1 cellular context compared by ENCODE assay signal in genomic region chr22:29799217-29799680, GRCh38.
TF ChIP-seq lines count a peak whose summit lies in the region.

No MANE protein-coding gene starts in this region.

TF ChIP-seq in HepG2, 621 proteins besides CTCF, POLR2A, EP300 and RAD21 (continued from another document and continues in another):
- TF ChIP-seq, protein P1, sequence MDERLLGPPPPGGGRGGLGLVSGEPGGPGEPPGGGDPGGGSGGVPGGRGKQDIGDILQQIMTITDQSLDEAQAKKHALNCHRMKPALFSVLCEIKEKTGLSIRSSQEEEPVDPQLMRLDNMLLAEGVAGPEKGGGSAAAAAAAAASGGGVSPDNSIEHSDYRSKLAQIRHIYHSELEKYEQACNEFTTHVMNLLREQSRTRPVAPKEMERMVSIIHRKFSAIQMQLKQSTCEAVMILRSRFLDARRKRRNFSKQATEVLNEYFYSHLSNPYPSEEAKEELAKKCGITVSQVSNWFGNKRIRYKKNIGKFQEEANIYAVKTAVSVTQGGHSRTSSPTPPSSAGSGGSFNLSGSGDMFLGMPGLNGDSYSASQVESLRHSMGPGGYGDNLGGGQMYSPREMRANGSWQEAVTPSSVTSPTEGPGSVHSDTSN (CRISPR knock-in tag; IDR thresholded peaks at IDR 0.05) = no peak
- TF ChIP-seq ZFP37 (CRISPR knock-in tag; IDR thresholded peaks at IDR 0.05; ENCODE audit: borderline replicate concordance) = no peak
- TF ChIP-seq ZNF619 (CRISPR knock-in tag; IDR thresholded peaks at IDR 0.05) = no peak
- no peak for TF ChIP-seq RNF2 (conservative IDR thresholded peaks at IDR 0.05; ENCODE audit: low read depth)
- TF ChIP-seq ZSCAN20 (CRISPR knock-in tag; IDR thresholded peaks at IDR 0.05; ENCODE audit: borderline replicate concordance) = no peak
- TF ChIP-seq ZNF713 (CRISPR knock-in tag; IDR thresholded peaks at IDR 0.05) = no peak
- TF ChIP-seq ZNF773 (CRISPR knock-in tag; IDR thresholded peaks at IDR 0.05; ENCODE audit: borderline replicate concordance) = no peak
- no peak for TF ChIP-seq PHF8 (CRISPR knock-in tag; IDR thresholded peaks at IDR 0.05)
- no peak; the same call in 1 of the 2 replicates for TF ChIP-seq PPARG (CRISPR knock-in tag; conservative IDR thresholded peaks at IDR 0.05)
- TF ChIP-seq ZNF670 (CRISPR knock-in tag; IDR thresholded peaks at IDR 0.05; ENCODE audit: borderline replicate concordance) = no peak
- TF ChIP-seq, protein P2, sequence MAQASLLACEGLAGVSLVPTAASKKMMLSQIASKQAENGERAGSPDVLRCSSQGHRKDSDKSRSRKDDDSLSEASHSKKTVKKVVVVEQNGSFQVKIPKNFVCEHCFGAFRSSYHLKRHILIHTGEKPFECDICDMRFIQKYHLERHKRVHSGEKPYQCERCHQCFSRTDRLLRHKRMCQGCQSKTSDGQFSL (CRISPR knock-in tag; IDR thresholded peaks at IDR 0.05) = no peak
- TF ChIP-seq KLF16 (CRISPR knock-in tag; IDR thresholded peaks at IDR 0.05) = peak in 1 of 2 experiments; percentile 54; a peak in 1 of 4 replicates
- TF ChIP-seq ZNF782 (CRISPR knock-in tag; IDR thresholded peaks at IDR 0.05; ENCODE audit: borderline replicate concordance) = no peak
- no peak for TF ChIP-seq ZMAT3 (CRISPR knock-in tag; conservative IDR thresholded peaks at IDR 0.05)
- TF ChIP-seq MED8 (CRISPR knock-in tag; IDR thresholded peaks at IDR 0.05; ENCODE audit: insufficient replicate concordance) = peak; percentile 19
- TF ChIP-seq NFKBIZ (CRISPR knock-in tag; IDR thresholded peaks at IDR 0.05) = no peak
- TF ChIP-seq MIXL1 (CRISPR knock-in tag; IDR thresholded peaks at IDR 0.05) = no peak
- no peak for TF ChIP-seq ASH2L (IDR thresholded peaks at IDR 0.05; ENCODE audit: insufficient read length, low read depth, low read length)
- TF ChIP-seq CREB1 (IDR thresholded peaks at IDR 0.05) = no peak
- TF ChIP-seq CREB1 (CRISPR knock-in tag; IDR thresholded peaks at IDR 0.05) = no peak
- TF ChIP-seq, protein P3, sequence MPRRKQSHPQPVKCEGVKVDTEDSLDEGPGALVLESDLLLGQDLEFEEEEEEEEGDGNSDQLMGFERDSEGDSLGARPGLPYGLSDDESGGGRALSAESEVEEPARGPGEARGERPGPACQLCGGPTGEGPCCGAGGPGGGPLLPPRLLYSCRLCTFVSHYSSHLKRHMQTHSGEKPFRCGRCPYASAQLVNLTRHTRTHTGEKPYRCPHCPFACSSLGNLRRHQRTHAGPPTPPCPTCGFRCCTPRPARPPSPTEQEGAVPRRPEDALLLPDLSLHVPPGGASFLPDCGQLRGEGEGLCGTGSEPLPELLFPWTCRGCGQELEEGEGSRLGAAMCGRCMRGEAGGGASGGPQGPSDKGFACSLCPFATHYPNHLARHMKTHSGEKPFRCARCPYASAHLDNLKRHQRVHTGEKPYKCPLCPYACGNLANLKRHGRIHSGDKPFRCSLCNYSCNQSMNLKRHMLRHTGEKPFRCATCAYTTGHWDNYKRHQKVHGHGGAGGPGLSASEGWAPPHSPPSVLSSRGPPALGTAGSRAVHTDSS (CRISPR knock-in tag; conservative IDR thresholded peaks at IDR 0.05) = no peak
- TF ChIP-seq TOE1 (CRISPR knock-in tag; IDR thresholded peaks at IDR 0.05) = no peak
- peak; percentile 27; the same call in 1 of the 2 replicates for TF ChIP-seq ZSCAN31 (CRISPR knock-in tag; IDR thresholded peaks at IDR 0.05; ENCODE audit: low read depth)
- TF ChIP-seq ZNF331 (CRISPR knock-in tag; IDR thresholded peaks at IDR 0.05) = peak; percentile 75; the same call in 1 of the 2 replicates
- peak; percentile 86 for TF ChIP-seq GATAD2A (CRISPR knock-in tag; IDR thresholded peaks at IDR 0.05)
- TF ChIP-seq SRSF9 (IDR thresholded peaks at IDR 0.05; ENCODE audit: borderline replicate concordance, insufficient read depth, low read depth, low read length, poor library complexity, severe bottlenecking) = no peak
- TF ChIP-seq PBX3 (CRISPR knock-in tag; IDR thresholded peaks at IDR 0.05; ENCODE audit: borderline replicate concordance) = no peak
- TF ChIP-seq ATF1 (CRISPR knock-in tag; IDR thresholded peaks at IDR 0.05) = no peak
- TF ChIP-seq ZNF766 (CRISPR knock-in tag; IDR thresholded peaks at IDR 0.05; ENCODE audit: borderline replicate concordance) = no peak
- no peak for TF ChIP-seq BHLHE40 (IDR thresholded peaks at IDR 0.05; ENCODE audit: low read length)
- peak; percentile 28 for TF ChIP-seq PHF5A (CRISPR knock-in tag; IDR thresholded peaks at IDR 0.05; ENCODE audit: low read depth, unreplicated experiment)
- 0 out of 2 replicates have a peak, but pooled peaks have one; percentile 21 for TF ChIP-seq ZNF605 (CRISPR knock-in tag; IDR thresholded peaks at IDR 0.05)
- TF ChIP-seq, protein P4, sequence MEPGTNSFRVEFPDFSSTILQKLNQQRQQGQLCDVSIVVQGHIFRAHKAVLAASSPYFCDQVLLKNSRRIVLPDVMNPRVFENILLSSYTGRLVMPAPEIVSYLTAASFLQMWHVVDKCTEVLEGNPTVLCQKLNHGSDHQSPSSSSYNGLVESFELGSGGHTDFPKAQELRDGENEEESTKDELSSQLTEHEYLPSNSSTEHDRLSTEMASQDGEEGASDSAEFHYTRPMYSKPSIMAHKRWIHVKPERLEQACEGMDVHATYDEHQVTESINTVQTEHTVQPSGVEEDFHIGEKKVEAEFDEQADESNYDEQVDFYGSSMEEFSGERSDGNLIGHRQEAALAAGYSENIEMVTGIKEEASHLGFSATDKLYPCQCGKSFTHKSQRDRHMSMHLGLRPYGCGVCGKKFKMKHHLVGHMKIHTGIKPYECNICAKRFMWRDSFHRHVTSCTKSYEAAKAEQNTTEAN (CRISPR knock-in tag; conservative IDR thresholded peaks at IDR 0.05) = 0 out of 2 replicates have a peak, but pooled peaks have one; percentile 25
- no peak for TF ChIP-seq TP53 (CRISPR knock-in tag; conservative IDR thresholded peaks at IDR 0.05)
- TF ChIP-seq ZBTB26 (CRISPR knock-in tag; IDR thresholded peaks at IDR 0.05; ENCODE audit: borderline replicate concordance) = 0 out of 2 replicates have a peak, but pooled peaks have one; percentile 20
- no peak for TF ChIP-seq ZNF225 (CRISPR knock-in tag; IDR thresholded peaks at IDR 0.05)
- TF ChIP-seq ZNF101 (CRISPR knock-in tag; IDR thresholded peaks at IDR 0.05; ENCODE audit: borderline replicate concordance, low read depth) = no peak
- peak; percentile 14; the same call in 1 of the 2 replicates for TF ChIP-seq ZFP91 (CRISPR knock-in tag; IDR thresholded peaks at IDR 0.05; ENCODE audit: borderline replicate concordance)
- TF ChIP-seq, protein P5, sequence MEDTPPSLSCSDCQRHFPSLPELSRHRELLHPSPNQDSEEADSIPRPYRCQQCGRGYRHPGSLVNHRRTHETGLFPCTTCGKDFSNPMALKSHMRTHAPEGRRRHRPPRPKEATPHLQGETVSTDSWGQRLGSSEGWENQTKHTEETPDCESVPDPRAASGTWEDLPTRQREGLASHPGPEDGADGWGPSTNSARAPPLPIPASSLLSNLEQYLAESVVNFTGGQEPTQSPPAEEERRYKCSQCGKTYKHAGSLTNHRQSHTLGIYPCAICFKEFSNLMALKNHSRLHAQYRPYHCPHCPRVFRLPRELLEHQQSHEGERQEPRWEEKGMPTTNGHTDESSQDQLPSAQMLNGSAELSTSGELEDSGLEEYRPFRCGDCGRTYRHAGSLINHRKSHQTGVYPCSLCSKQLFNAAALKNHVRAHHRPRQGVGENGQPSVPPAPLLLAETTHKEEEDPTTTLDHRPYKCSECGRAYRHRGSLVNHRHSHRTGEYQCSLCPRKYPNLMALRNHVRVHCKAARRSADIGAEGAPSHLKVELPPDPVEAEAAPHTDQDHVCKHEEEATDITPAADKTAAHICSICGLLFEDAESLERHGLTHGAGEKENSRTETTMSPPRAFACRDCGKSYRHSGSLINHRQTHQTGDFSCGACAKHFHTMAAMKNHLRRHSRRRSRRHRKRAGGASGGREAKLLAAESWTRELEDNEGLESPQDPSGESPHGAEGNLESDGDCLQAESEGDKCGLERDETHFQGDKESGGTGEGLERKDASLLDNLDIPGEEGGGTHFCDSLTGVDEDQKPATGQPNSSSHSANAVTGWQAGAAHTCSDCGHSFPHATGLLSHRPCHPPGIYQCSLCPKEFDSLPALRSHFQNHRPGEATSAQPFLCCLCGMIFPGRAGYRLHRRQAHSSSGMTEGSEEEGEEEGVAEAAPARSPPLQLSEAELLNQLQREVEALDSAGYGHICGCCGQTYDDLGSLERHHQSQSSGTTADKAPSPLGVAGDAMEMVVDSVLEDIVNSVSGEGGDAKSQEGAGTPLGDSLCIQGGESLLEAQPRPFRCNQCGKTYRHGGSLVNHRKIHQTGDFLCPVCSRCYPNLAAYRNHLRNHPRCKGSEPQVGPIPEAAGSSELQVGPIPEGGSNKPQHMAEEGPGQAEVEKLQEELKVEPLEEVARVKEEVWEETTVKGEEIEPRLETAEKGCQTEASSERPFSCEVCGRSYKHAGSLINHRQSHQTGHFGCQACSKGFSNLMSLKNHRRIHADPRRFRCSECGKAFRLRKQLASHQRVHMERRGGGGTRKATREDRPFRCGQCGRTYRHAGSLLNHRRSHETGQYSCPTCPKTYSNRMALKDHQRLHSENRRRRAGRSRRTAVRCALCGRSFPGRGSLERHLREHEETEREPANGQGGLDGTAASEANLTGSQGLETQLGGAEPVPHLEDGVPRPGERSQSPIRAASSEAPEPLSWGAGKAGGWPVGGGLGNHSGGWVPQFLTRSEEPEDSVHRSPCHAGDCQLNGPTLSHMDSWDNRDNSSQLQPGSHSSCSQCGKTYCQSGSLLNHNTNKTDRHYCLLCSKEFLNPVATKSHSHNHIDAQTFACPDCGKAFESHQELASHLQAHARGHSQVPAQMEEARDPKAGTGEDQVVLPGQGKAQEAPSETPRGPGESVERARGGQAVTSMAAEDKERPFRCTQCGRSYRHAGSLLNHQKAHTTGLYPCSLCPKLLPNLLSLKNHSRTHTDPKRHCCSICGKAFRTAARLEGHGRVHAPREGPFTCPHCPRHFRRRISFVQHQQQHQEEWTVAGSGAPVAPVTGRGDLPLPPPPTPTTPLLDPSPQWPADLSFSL (CRISPR knock-in tag; IDR thresholded peaks at IDR 0.05) = no peak
- TF ChIP-seq YEATS4 (CRISPR knock-in tag; IDR thresholded peaks at IDR 0.05; ENCODE audit: borderline replicate concordance) = peak; percentile 44; the same call in 1 of the 2 replicates
- TF ChIP-seq MYPOP (CRISPR knock-in tag; IDR thresholded peaks at IDR 0.05) = no peak
- no peak for TF ChIP-seq TERF1 (CRISPR knock-in tag; IDR thresholded peaks at IDR 0.05)
- no peak for TF ChIP-seq ZUFSP (CRISPR knock-in tag; IDR thresholded peaks at IDR 0.05; ENCODE audit: borderline replicate concordance)
